Comparison of ENCODE assay signal across 24 cellular contexts in genomic region chr14:80152166-80152565, GRCh38.
"Had no signal": no experiment of that assay in that cellular context is flagged by ENCODE, and none has a peak within 500 bp of the region (broad histone marks: within the 10 kb centered on the region; RNA-seq: fewer than 3 reads in every experiment).

No MANE protein-coding gene starts in this region.

- H3K4me1 Mint-ChIP-seq: naive B cell had no signal

- H3K4me3 Mint-ChIP-seq: naive B cell, nephron had no signal

- DNase-seq: dermis blood vessel endothelial cell; gastrocnemius medialis; heart right ventricle; kidney; left cardiac atrium; left ventricle myocardium inferior; lower lobe of right lung; mesenchymal stem cell; midbrain; naive B cell; occipital lobe; psoas muscle; stimulated activated CD4-positive, alpha-beta T cell treated with anti-CD3 and anti-CD28 coated beads, Interleukin-2, amount 100 ng/mL, for 24 hours; stimulated activated CD4-positive, alpha-beta T cell treated with anti-CD3 and anti-CD28 coated beads, Interleukin-4, amount 100 ng/mL, for 4 hours; stimulated activated naive CD4-positive, alpha-beta T cell; stomach; substantia nigra had no signal

- H3K27me3 Mint-ChIP-seq: naive B cell had no signal

- H3K4me3 ChIP-seq: gastrocnemius medialis, heart right ventricle, left ventricle myocardium inferior, lower lobe of right lung, psoas muscle, skin epidermis, stomach, thoracic aorta had no signal

- H3K9ac ChIP-seq: parathyroid adenoma had no signal

- H3K9me3 ChIP-seq: gastrocnemius medialis, heart right ventricle, left ventricle myocardium inferior, lower lobe of right lung, psoas muscle, stomach, thoracic aorta had no signal

- H3K9me3 Mint-ChIP-seq: nephron had no signal

- H2AFZ ChIP-seq: parathyroid adenoma had no signal

- H3K79me2 ChIP-seq: parathyroid adenoma had no signal

- H3K27ac ChIP-seq: gastrocnemius medialis, left ventricle myocardium inferior, lower lobe of right lung, parathyroid adenoma, psoas muscle, stomach, thoracic aorta had no signal

- H3K27me3 ChIP-seq: gastrocnemius medialis, heart right ventricle, stomach had no signal

- H3K36me3 ChIP-seq: gastrocnemius medialis, heart right ventricle, left ventricle myocardium inferior, lower lobe of right lung, stomach, thoracic aorta had no signal

- ATAC-seq: gastrocnemius medialis, left cardiac atrium, lower lobe of right lung, psoas muscle, sciatic nerve had no signal

- H3K4me1 ChIP-seq: gastrocnemius medialis, heart right ventricle, left ventricle myocardium inferior, lower lobe of right lung, parathyroid adenoma, psoas muscle, stomach had no signal

- H3K27ac Mint-ChIP-seq: naive B cell had no signal

- H3K36me3 Mint-ChIP-seq: naive B cell had no signal

- FAIRE-seq: colon, kidney, urothelium cell line had no signal
